8 cellular contexts compared by ENCODE assay signal in the genomic region with DNA sequence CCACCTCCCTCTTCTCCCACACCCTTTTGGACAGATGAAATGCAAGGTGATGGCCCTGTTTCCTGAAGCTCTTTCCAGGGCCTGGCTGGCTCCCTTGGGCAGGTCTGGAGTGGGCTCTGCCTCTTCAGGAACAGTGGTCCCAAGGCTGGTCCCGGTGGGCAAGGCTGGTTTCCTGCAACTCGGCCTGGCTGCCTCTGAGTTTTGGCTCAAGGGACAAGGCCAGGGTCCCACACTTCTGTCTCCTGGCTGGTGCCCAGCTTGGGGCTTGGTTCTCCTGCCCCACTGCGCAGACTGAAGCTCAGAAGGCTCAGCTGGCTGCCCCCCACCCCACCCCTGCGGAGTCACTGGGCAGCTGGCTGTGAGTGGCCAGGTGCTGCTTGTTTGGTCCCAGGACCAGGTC. TPM values are rescaled to one million over a fixed set of nuclear protein-coding genes. Genes with fewer than 3 reads are reported as not detected.
DNase-seq lines count a peak whose midpoint lies in the region; ATAC-seq lines count a peak whose summit lies in the region.

No MANE protein-coding gene starts in this region.

- H3K4me1 Mint-ChIP-seq in activated CD4-positive, alpha-beta T cell treated with anti-CD3 and anti-CD28 coated beads, Interleukin-2, amount 10 ng/mL, durations not matched to agents 24 days and 14 days, result peaks cover 18% of the 10 kb centered on the region
- peaks cover 14% of the 10 kb centered on the region for H3K4me1 Mint-ChIP-seq in activated naive CD8-positive, alpha-beta T cell treated with anti-CD3 and anti-CD28 coated beads for 36 hours

- no peaks in the 10 kb centered on the region for H3K9me3 Mint-ChIP-seq in activated CD4-positive, alpha-beta T cell treated with anti-CD3 and anti-CD28 coated beads, Interleukin-2, amount 10 ng/mL, durations not matched to agents 24 days and 14 days
- no peaks in the 10 kb centered on the region for H3K9me3 Mint-ChIP-seq in activated naive CD8-positive, alpha-beta T cell treated with anti-CD3 and anti-CD28 coated beads for 36 hours

- intact Hi-C loops in activated CD4-positive, alpha-beta T cell treated with anti-CD3 and anti-CD28 coated beads, Interleukin-2, amount 10 ng/mL, durations not matched to agents 24 days and 14 days (cut with micrococcal nuclease), result no loop called here

- H3K36me3 Mint-ChIP-seq in activated CD4-positive, alpha-beta T cell treated with anti-CD3 and anti-CD28 coated beads, Interleukin-2, amount 10 ng/mL, durations not matched to agents 24 days and 14 days (ENCODE audit: low read depth), result peaks cover 12% of the 10 kb centered on the region
- peaks cover 9% of the 10 kb centered on the region for H3K36me3 Mint-ChIP-seq in activated naive CD8-positive, alpha-beta T cell treated with anti-CD3 and anti-CD28 coated beads for 36 hours

- ATAC-seq in left lobe of liver (no peak), GM19455 (IDR thresholded peaks at IDR 0.05; ENCODE audit: unreplicated experiment) (no peak)

- H3K9me3 ChIP-seq in thymus (ENCODE audit: control insufficient read depth), result no peaks in the 10 kb centered on the region

- peak overlapping the region; percentile 37 for H3K27ac Mint-ChIP-seq in activated CD4-positive, alpha-beta T cell treated with anti-CD3 and anti-CD28 coated beads, Interleukin-2, amount 10 ng/mL, durations not matched to agents 24 days and 14 days
- peak overlapping the region; percentile 58 for H3K27ac Mint-ChIP-seq in activated naive CD8-positive, alpha-beta T cell treated with anti-CD3 and anti-CD28 coated beads for 36 hours

- peaks cover 9% of the 10 kb centered on the region for H3K36me3 ChIP-seq in thymus (ENCODE audit: control insufficient read depth, insufficient read depth)

- H3K27ac ChIP-seq in thymus (ENCODE audit: low read depth), result peak overlapping the region; percentile 31

- no peak for DNase-seq in activated CD4-positive, alpha-beta T cell treated with anti-CD3 and anti-CD28 coated beads, Interleukin-2, amount 10 ng/mL, durations not matched to agents 24 days and 14 days
- DNase-seq in activated CD4-positive, alpha-beta T cell treated with anti-CD3 and anti-CD28 coated beads for 1 hour, result no peak
- no peak for DNase-seq in activated naive CD8-positive, alpha-beta T cell treated with anti-CD3 and anti-CD28 coated beads for 36 hours
- DNase-seq in left lobe of liver (ENCODE audit: low spot score), result peak; percentile 45
- DNase-seq in GF-D8 (lab: John Stamatoyannopoulos, UW), result no peak
- no peak for DNase-seq in GM19240 (ENCODE audit: insufficient read length, low spot score)

- H3K27me3 Mint-ChIP-seq in activated CD4-positive, alpha-beta T cell treated with anti-CD3 and anti-CD28 coated beads, Interleukin-2, amount 10 ng/mL, durations not matched to agents 24 days and 14 days, result peaks cover 6% of the 10 kb centered on the region
- peaks cover 7% of the 10 kb centered on the region for H3K27me3 Mint-ChIP-seq in activated naive CD8-positive, alpha-beta T cell treated with anti-CD3 and anti-CD28 coated beads for 36 hours

- no peak overlapping the region for H3K4me3 ChIP-seq in thymus (ENCODE audit: low read length)

- peaks cover 28% of the 10 kb centered on the region for H3K27me3 ChIP-seq in thymus (ENCODE audit: control insufficient read depth, insufficient read depth)

- peaks cover 9% of the 10 kb centered on the region for H3K4me1 ChIP-seq in thymus (ENCODE audit: control insufficient read depth, insufficient read depth, low read length)

- 96% methylated on average over 4 of the region's 4 CpGs for WGBS in thymus

- peak overlapping the region; percentile 92 for H3K4me3 Mint-ChIP-seq in activated CD4-positive, alpha-beta T cell treated with anti-CD3 and anti-CD28 coated beads, Interleukin-2, amount 10 ng/mL, durations not matched to agents 24 days and 14 days
- peak overlapping the region; percentile 90 for H3K4me3 Mint-ChIP-seq in activated naive CD8-positive, alpha-beta T cell treated with anti-CD3 and anti-CD28 coated beads for 36 hours

RNA-seq across cellular contexts. Expression of a gene that starts 3.8 kb away (rescaled TPM):
- 3,353 and 3,420 TPM in 2 replicates for total RNA-seq in activated CD4-positive, alpha-beta T cell treated with anti-CD3 and anti-CD28 coated beads, Interleukin-2, amount 10 ng/mL, durations not matched to agents 24 days and 14 days
- total RNA-seq in activated naive CD8-positive, alpha-beta T cell treated with anti-CD3 and anti-CD28 coated beads for 36 hours, result 1,000 to 10,000 TPM; 4,989 to 4,998 TPM
- 264 TPM for total RNA-seq in left lobe of liver
- polyA plus RNA-seq in thymus, result 2,739 TPM

RNA-seq across cellular contexts. Expression of a gene that starts 11.7 kb away (rescaled TPM):
- total RNA-seq in activated CD4-positive, alpha-beta T cell treated with anti-CD3 and anti-CD28 coated beads, Interleukin-2, amount 10 ng/mL, durations not matched to agents 24 days and 14 days, result 0.26 and 0.51 TPM in 2 replicates
- under 1 TPM; 0.29 to 0.36 TPM for total RNA-seq in activated naive CD8-positive, alpha-beta T cell treated with anti-CD3 and anti-CD28 coated beads for 36 hours
- 0.18 TPM for total RNA-seq in left lobe of liver
- polyA plus RNA-seq in thymus, result 0.87 TPM

RNA-seq across cellular contexts. Expression of a gene that starts 35.7 kb away (rescaled TPM):
- 72.2 and 76.5 TPM in 2 replicates for total RNA-seq in activated CD4-positive, alpha-beta T cell treated with anti-CD3 and anti-CD28 coated beads, Interleukin-2, amount 10 ng/mL, durations not matched to agents 24 days and 14 days
- total RNA-seq in activated naive CD8-positive, alpha-beta T cell treated with anti-CD3 and anti-CD28 coated beads for 36 hours, result 10 to 100 TPM; 48.1 to 51.1 TPM
- 18.9 TPM for total RNA-seq in left lobe of liver
- 43.9 TPM for polyA plus RNA-seq in thymus

Comparison
In these comparisons a context has a peak if more than half of its experiments do, and no peak if none do; other contexts are left out.
1. RNA of a gene that starts 3.8 kb away (total RNA-seq): 4,989 to 4,998 TPM in activated naive CD8-positive, alpha-beta T cell treated with anti-CD3 and anti-CD28 coated beads for 36 hours and 3,353 to 3,420 TPM in activated CD4-positive, alpha-beta T cell treated with anti-CD3 and anti-CD28 coated beads, Interleukin-2, amount 10 ng/mL, durations not matched to agents 24 days and 14 days; 264 TPM in left lobe of liver (single experiment); every median in the first group is over 10 times any median in the second.